Comparison of ENCODE assay signal across 35 cellular contexts in genomic region chr2:118423776-118424175, GRCh38.
"Had no signal": no experiment of that assay in that cellular context is flagged by ENCODE, and none has a peak within 500 bp of the region (broad histone marks: within the 10 kb centered on the region; RNA-seq: fewer than 3 reads in every experiment).

No MANE protein-coding gene starts in this region.

- H3K4me1 Mint-ChIP-seq: activated B cell treated with CpG ODN at 0.5 μM for 24 hours; activated naive CD8-positive, alpha-beta T cell treated with anti-CD3 and anti-CD28 coated beads for 36 hours; activated T-helper 17 cell treated with anti-CD3 and anti-CD28 coated beads, Interleukin-2, amount 50 U/mL, for 72 hours; brain had no signal

- H3K4me3 ChIP-seq: adrenal gland, ascending aorta, cardiac muscle cell had no signal

- H3K36me3 Mint-ChIP-seq: activated CD4-positive, alpha-beta memory T cell treated with anti-CD3 and anti-CD28 coated beads for 36 hours; activated naive CD4-positive, alpha-beta T cell treated with anti-CD3 and anti-CD28 coated beads, Interleukin-2, amount 50 U/mL, for 72 hours; activated naive CD8-positive, alpha-beta T cell treated with anti-CD3 and anti-CD28 coated beads for 36 hours; brain had no signal

- H3K27me3 ChIP-seq: adrenal gland, ascending aorta, cardiac muscle cell had no signal

- H3K27ac Mint-ChIP-seq: activated B cell treated with CpG ODN at 0.5 μM for 24 hours; activated CD4-positive, alpha-beta memory T cell treated with anti-CD3 and anti-CD28 coated beads for 36 hours; activated CD8-positive, alpha-beta T cell treated with anti-CD3 and anti-CD28 coated beads for 36 hours; activated naive CD4-positive, alpha-beta T cell treated with anti-CD3 and anti-CD28 coated beads for 36 hours; activated naive CD4-positive, alpha-beta T cell treated with anti-CD3 and anti-CD28 coated beads, Interleukin-2, amount 50 U/mL, for 72 hours; activated naive CD8-positive, alpha-beta T cell treated with anti-CD3 and anti-CD28 coated beads for 36 hours; activated T-cell treated with anti-CD3 and anti-CD28 coated beads, Interleukin-2, amount 50 U/mL, for 72 hours; activated T-helper 1 cell treated with anti-CD3 and anti-CD28 coated beads, Interleukin-12 subunit alpha, Interleukin-12 subunit beta, Interleukin-2, Interleukin-4 antibody, amounts not matched to agents 30 ng/mL and 10 ng/mL and 1 ng/mL, durations not matched to agents 14 hours and 24 hours and 36 hours; activated T-helper 17 cell treated with anti-CD3 and anti-CD28 coated beads, Interleukin-2, amount 50 U/mL, for 72 hours; brain; T-helper 1 cell treated with Interleukin-12 subunit alpha and Interleukin-12 subunit beta and Interleukin-4 antibody, amounts not matched to agents 30 μg/mL and 1 μg/mL, for 36 hours; T-helper 2 cell treated with Interferon-gamma antibody and Interleukin-4, amounts not matched to agents 5 μg/mL and 100 μg/mL, for 36 hours had no signal

- H3K4me1 ChIP-seq: adrenal gland, ascending aorta had no signal

- H3K4me3 Mint-ChIP-seq: activated B cell treated with CpG ODN at 0.5 μM for 24 hours; activated CD4-positive, alpha-beta memory T cell treated with anti-CD3 and anti-CD28 coated beads for 36 hours; activated CD8-positive, alpha-beta T cell treated with anti-CD3 and anti-CD28 coated beads for 36 hours; activated naive CD4-positive, alpha-beta T cell treated with anti-CD3 and anti-CD28 coated beads for 36 hours; activated naive CD8-positive, alpha-beta T cell treated with anti-CD3 and anti-CD28 coated beads for 36 hours; activated T-cell treated with anti-CD3 and anti-CD28 coated beads, Interleukin-2, amount 50 U/mL, for 4 hours; activated T-cell treated with anti-CD3 and anti-CD28 coated beads, Interleukin-2, amount 50 U/mL, for 72 hours; activated T-helper 1 cell treated with anti-CD3 and anti-CD28 coated beads, Interleukin-12 subunit alpha, Interleukin-12 subunit beta, Interleukin-2, Interleukin-4 antibody, amounts not matched to agents 30 ng/mL and 10 ng/mL and 1 ng/mL, durations not matched to agents 14 hours and 24 hours and 36 hours; activated T-helper 17 cell treated with anti-CD3 and anti-CD28 coated beads, Interleukin-2, amount 50 U/mL, for 72 hours; brain; T-helper 1 cell treated with Interleukin-12 subunit alpha and Interleukin-12 subunit beta and Interleukin-4 antibody, amounts not matched to agents 30 μg/mL and 1 μg/mL, for 36 hours; T-helper 2 cell treated with Interferon-gamma antibody and Interleukin-4, amounts not matched to agents 5 μg/mL and 100 μg/mL, for 36 hours had no signal

- H3K9me3 ChIP-seq: adrenal gland, ascending aorta had no signal

- DNase-seq: activated B cell treated with CpG ODN at 0.5 μM for 24 hours; activated CD4-positive, alpha-beta memory T cell treated with anti-CD3 and anti-CD28 coated beads for 36 hours; activated CD4-positive, alpha-beta T cell treated with anti-CD3 and anti-CD28 coated beads for 48 hours; activated CD4-positive, alpha-beta T cell treated with anti-CD3 and anti-CD28 coated beads, Interleukin-2, amount 50 U/mL, for 1 hour; activated CD4-positive, alpha-beta T cell treated with anti-CD3 and anti-CD28 coated beads, Interleukin-2, amount 50 U/mL, for 4 hours; activated CD4-positive, CD25-positive, alpha-beta regulatory T cell treated with anti-CD3 and anti-CD28 coated beads, Interleukin-2, amount 50 U/mL, for 72 hours; activated CD8-positive, alpha-beta memory T cell treated with anti-CD3 and anti-CD28 coated beads, Interleukin-2, amount 50 U/mL, for 4 hours; activated CD8-positive, alpha-beta T cell treated with anti-CD3 and anti-CD28 coated beads for 36 hours; activated effector memory CD4-positive, alpha-beta T cell treated with anti-CD3 and anti-CD28 coated beads, Interleukin-2, amount 50 U/mL, for 16 hours; activated gamma-delta T cell treated with Interleukin-2 at 50 U/mL for 16 hours; activated naive CD4-positive, alpha-beta T cell; activated naive CD4-positive, alpha-beta T cell treated with anti-CD3 and anti-CD28 coated beads for 36 hours; activated naive CD4-positive, alpha-beta T cell treated with anti-CD3 and anti-CD28 coated beads, Interleukin-2, amount 50 U/mL, for 16 hours; activated naive CD8-positive, alpha-beta T cell treated with anti-CD3 and anti-CD28 coated beads for 36 hours; activated T-cell treated with anti-CD3 and anti-CD28 coated beads for 4 hours; activated T-cell treated with anti-CD3 and anti-CD28 coated beads, Interleukin-2, amount 50 U/mL, for 1 hour; activated T-cell treated with anti-CD3 and anti-CD28 coated beads, Interleukin-2, amount 50 U/mL, for 4 hours; activated T-cell treated with anti-CD3 and anti-CD28 coated beads, Interleukin-2, amount 50 U/mL, for 72 hours; adrenal gland; amniotic stem cell; anterior cingulate cortex; caudate nucleus; SW 1271; T-helper 1 cell; T-helper 2 cell; T-helper 9 cell had no signal

- H3K36me3 ChIP-seq: adrenal gland, ascending aorta, cardiac muscle cell had no signal

- ATAC-seq: activated CD8-positive, alpha-beta T cell treated with anti-CD3 and anti-CD28 coated beads for 36 hours; activated naive CD4-positive, alpha-beta T cell treated with anti-CD3 and anti-CD28 coated beads, Interleukin-2, amount 50 U/mL, for 72 hours; activated T-cell treated with anti-CD3 and anti-CD28 coated beads, Interleukin-2, amount 50 U/mL, for 4 hours; activated T-cell treated with anti-CD3 and anti-CD28 coated beads, Interleukin-2, amount 50 U/mL, for 72 hours; activated T-helper 17 cell treated with anti-CD3 and anti-CD28 coated beads, Interleukin-2, amount 50 U/mL, for 72 hours had no signal

- H3K27ac ChIP-seq: adrenal gland, ascending aorta, cardiac muscle cell, VCaP had no signal

- H3K9me3 Mint-ChIP-seq: activated CD4-positive, alpha-beta memory T cell treated with anti-CD3 and anti-CD28 coated beads for 36 hours; activated CD8-positive, alpha-beta T cell treated with anti-CD3 and anti-CD28 coated beads for 36 hours; activated T-helper 1 cell treated with anti-CD3 and anti-CD28 coated beads, Interleukin-12 subunit alpha, Interleukin-12 subunit beta, Interleukin-2, Interleukin-4 antibody, amounts not matched to agents 30 ng/mL and 10 ng/mL and 1 ng/mL, durations not matched to agents 14 hours and 24 hours and 36 hours; T-helper 1 cell treated with Interleukin-12 subunit alpha and Interleukin-12 subunit beta and Interleukin-4 antibody, amounts not matched to agents 30 μg/mL and 1 μg/mL, for 36 hours; T-helper 2 cell treated with Interferon-gamma antibody and Interleukin-4, amounts not matched to agents 5 μg/mL and 100 μg/mL, for 36 hours had no signal
